8 cellular contexts compared by ENCODE assay signal in genomic region chr17:45394913-45395568, GRCh38. TPM values are rescaled to one million over a fixed set of nuclear protein-coding genes. Genes with fewer than 3 reads are reported as not detected.
DNase-seq lines count a peak whose midpoint lies in the region; TF ChIP-seq lines count a peak whose summit lies in the region.

No MANE protein-coding gene starts in this region.

- H3K9me3 ChIP-seq in BLaER1 treated with 17β-estradiol and CSF1 and Interleukin-3, amounts not matched to agents 10 nM and 100 nM (replicated peaks in 1 of 11) = no peaks in the 10 kb centered on the region
- no peaks in the 10 kb centered on the region for H3K9me3 ChIP-seq in osteoblast (ENCODE audit: low read depth, low read length)

- H3K4me1 ChIP-seq in BLaER1 treated with 17β-estradiol and CSF1 and Interleukin-3, amounts not matched to agents 10 nM and 100 nM = peaks cover 12 to 42% (median 33%) of the 10 kb centered on the region in 10 experiments; a peak in 19 of 20 replicates
- peaks cover 7% of the 10 kb centered on the region for H3K4me1 ChIP-seq in osteoblast (ENCODE audit: insufficient read depth, low read length)

- TF ChIP-seq CTCF in osteoblast (IDR thresholded peaks at IDR 0.05; ENCODE audit: extremely low read depth, low read depth, low read length) = peak; percentile 78

- no peak overlapping the region for H3K4me3 Mint-ChIP-seq in activated naive CD4-positive, alpha-beta T cell treated with anti-CD3 and anti-CD28 coated beads, Interleukin-2, amount 10 ng/mL, durations not matched to agents 7 days and 5 days

- intact Hi-C loops in head of caudate nucleus (cut with DNase I) = no loop called here

- CTCF ChIA-PET in activated naive CD4-positive, alpha-beta T cell treated with anti-CD3 and anti-CD28 coated beads, Interleukin-2, amount 10 ng/mL, durations not matched to agents 7 days and 5 days (lab: Charles Lee) = interaction anchor here (1.1 to 2.1 kb wide), 7 partner anchors 10 to 197 kb away, joined by 3 to 6 read pairs (median 4); no protein-coding TSS in a partner anchor

- no peaks in the 10 kb centered on the region for H3K9me3 Mint-ChIP-seq in activated naive CD4-positive, alpha-beta T cell treated with anti-CD3 and anti-CD28 coated beads, Interleukin-2, amount 10 ng/mL, durations not matched to agents 7 days and 5 days

- H3K4me2 ChIP-seq in BLaER1 treated with 17β-estradiol and CSF1 and Interleukin-3, amounts not matched to agents 10 nM and 100 nM = peak overlapping the region; percentile 22 to 72 (median 55); a peak in 21 of 22 replicates
- peak overlapping the region; percentile 87 for H3K4me2 ChIP-seq in osteoblast (ENCODE audit: insufficient read depth, low read length)

- peaks cover 46 to 68% (median 65%) of the 10 kb centered on the region in 11 experiments for H3K36me3 ChIP-seq in BLaER1 treated with 17β-estradiol and CSF1 and Interleukin-3, amounts not matched to agents 10 nM and 100 nM
- H3K36me3 ChIP-seq in osteoblast (ENCODE audit: insufficient read depth, low read length) = no peaks in the 10 kb centered on the region

- H3K27ac Mint-ChIP-seq in activated naive CD4-positive, alpha-beta T cell treated with anti-CD3 and anti-CD28 coated beads, Interleukin-2, amount 10 ng/mL, durations not matched to agents 7 days and 5 days = no peak overlapping the region

- H3K27me3 ChIP-seq in BLaER1 treated with 17β-estradiol and CSF1 and Interleukin-3, amounts not matched to agents 10 nM and 100 nM = no peaks in the 10 kb centered on the region
- peaks cover 3% of the 10 kb centered on the region for H3K27me3 ChIP-seq in osteoblast (ENCODE audit: insufficient read depth, low read length)

- DNase-seq in HCEC 1CT (peak; percentile 82), NOMO-1 treated with dmso at 0.1 percent for 144 hours (lab: John Stamatoyannopoulos, UW; ENCODE audit: unreplicated experiment) (peak; percentile 17), head of caudate nucleus (peak in 40 of 42 donors; percentile 36 to 84 (median 63)), osteoblast (ENCODE audit: insufficient read length, low spot score, missing footprints) (peak; percentile 99), NCI-H446 treated with DMSO at 0.1 percent for 48 hours (lab: John Stamatoyannopoulos, UW) (no peak), DMS153 (lab: John Stamatoyannopoulos, UW) (no peak)
- peak; percentile 58 for DNase-seq in activated naive CD4-positive, alpha-beta T cell treated with anti-CD3 and anti-CD28 coated beads, Interleukin-2, amount 10 ng/mL, durations not matched to agents 7 days and 5 days

- peak overlapping the region in 8 of 11 experiments; percentile 6 to 45 (median 35); a peak in 10 of 22 replicates for H3K9ac ChIP-seq in BLaER1 treated with 17β-estradiol and CSF1 and Interleukin-3, amounts not matched to agents 10 nM and 100 nM

- peaks cover 27% of the 10 kb centered on the region for H3K36me3 Mint-ChIP-seq in activated naive CD4-positive, alpha-beta T cell treated with anti-CD3 and anti-CD28 coated beads, Interleukin-2, amount 10 ng/mL, durations not matched to agents 7 days and 5 days

- peaks cover 0 to 79% (median 32%) of the 10 kb centered on the region in 11 experiments; a peak in 16 of 22 replicates for H4K20me1 ChIP-seq in BLaER1 treated with 17β-estradiol and CSF1 and Interleukin-3, amounts not matched to agents 10 nM and 100 nM
- H4K20me1 ChIP-seq in osteoblast (ENCODE audit: insufficient read depth, low read length) = no peaks in the 10 kb centered on the region

- H3K4me1 Mint-ChIP-seq in activated naive CD4-positive, alpha-beta T cell treated with anti-CD3 and anti-CD28 coated beads, Interleukin-2, amount 10 ng/mL, durations not matched to agents 7 days and 5 days = no peaks in the 10 kb centered on the region

- H3K27me3 Mint-ChIP-seq in activated naive CD4-positive, alpha-beta T cell treated with anti-CD3 and anti-CD28 coated beads, Interleukin-2, amount 10 ng/mL, durations not matched to agents 7 days and 5 days = peaks cover 12% of the 10 kb centered on the region

- peak overlapping the region in 6 of 11 experiments; percentile 14 to 62 (median 39); a peak in 9 of 22 replicates for H3K27ac ChIP-seq in BLaER1 treated with 17β-estradiol and CSF1 and Interleukin-3, amounts not matched to agents 10 nM and 100 nM
- no peak overlapping the region for H3K27ac ChIP-seq in osteoblast (ENCODE audit: low read depth, low read length)

- no peak overlapping the region for H3K4me3 ChIP-seq in BLaER1 treated with 17β-estradiol and CSF1 and Interleukin-3, amounts not matched to agents 10 nM and 100 nM
- peak overlapping the region; percentile 69 for H3K4me3 ChIP-seq in osteoblast (ENCODE audit: insufficient read depth, low read length)

- H2AFZ ChIP-seq in osteoblast (ENCODE audit: low read length) = peak overlapping the region; percentile 88

- H3K79me2 ChIP-seq in osteoblast (ENCODE audit: insufficient read depth, low read length) = no peaks in the 10 kb centered on the region

RNA-seq across cellular contexts. Expression of gene ARHGAP27, which starts 37.6 kb away (rescaled TPM):
- total RNA-seq in osteoblast = 2.9 and 6.2 TPM in 2 replicates

Comparison
In these comparisons a context has a peak if more than half of its experiments do, and no peak if none do; other contexts are left out.
1. DNase-seq: peak in HCEC 1CT (single experiment), NOMO-1 treated with dmso at 0.1 percent for 144 hours (single experiment), activated naive CD4-positive, alpha-beta T cell treated with anti-CD3 and anti-CD28 coated beads, Interleukin-2, amount 10 ng/mL, durations not matched to agents 7 days and 5 days (single experiment), head of caudate nucleus (40 of 42) and osteoblast (single experiment); none in NCI-H446 treated with DMSO at 0.1 percent for 48 hours (single experiment) and DMS153 (single experiment).